ENCODE assay signal across 4 cellular contexts in the genomic region with DNA sequence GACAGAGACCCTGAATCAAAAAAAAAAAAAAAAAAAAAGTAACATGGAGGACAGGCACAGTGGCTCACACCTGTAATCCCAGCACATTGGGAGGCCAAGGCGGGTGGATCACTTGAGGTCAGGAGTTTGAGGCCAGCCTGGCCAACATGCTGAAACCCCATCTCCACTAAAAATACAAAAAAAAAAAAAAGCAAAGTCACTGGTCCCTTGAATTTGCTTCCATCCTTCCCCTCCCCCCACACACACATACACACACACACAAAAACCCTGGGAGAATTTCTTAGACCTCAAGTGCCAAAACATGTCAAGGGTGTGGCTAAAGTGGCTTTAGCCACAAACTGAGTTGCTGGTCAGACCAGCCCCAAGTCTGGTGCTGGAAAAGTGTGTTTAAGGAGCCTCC. TPM values are rescaled to one million over a fixed set of nuclear protein-coding genes. Genes with fewer than 3 reads are reported as not detected.
"Had no signal": no experiment of that assay in that cellular context is flagged by ENCODE, and none has a peak within 500 bp of the region (broad histone marks: within the 10 kb centered on the region; RNA-seq: fewer than 3 reads in every experiment).

No MANE protein-coding gene starts in this region.

RNA-seq across cellular contexts. Expression of gene PRR15L, which starts 30.8 kb away (rescaled TPM):
- total RNA-seq: activated CD8-positive, alpha-beta T cell treated with anti-CD3 and anti-CD28 coated beads, Interleukin-2, amount 10 ng/mL, durations not matched to agents 7 days and 5 days; aorta; IMR-90; SK-MEL-5 had no signal
- polyA plus RNA-seq: IMR-90 had no signal
